ENCODE assay signal across 8 cellular contexts in the genomic region with DNA sequence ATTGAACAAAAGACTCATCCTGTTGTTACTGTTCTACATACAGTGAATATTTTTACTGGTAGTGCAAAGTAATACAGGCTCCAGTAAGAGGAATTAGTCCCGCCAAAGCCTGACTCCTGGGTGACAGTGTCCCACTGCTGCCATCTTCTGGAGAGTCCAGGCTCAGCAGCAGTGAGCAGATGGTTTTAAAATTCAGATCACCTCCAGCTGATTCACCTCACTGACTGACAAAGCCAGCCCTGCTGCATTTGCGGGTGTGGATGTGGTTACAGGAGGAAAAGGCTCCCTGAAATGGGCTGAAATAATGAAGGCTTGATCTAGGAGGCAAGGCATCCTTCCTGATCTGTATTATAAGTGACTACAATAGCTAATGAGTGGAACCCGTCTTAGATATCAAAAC. TPM values are rescaled to one million over a fixed set of nuclear protein-coding genes. Genes with fewer than 3 reads are reported as not detected.
DNase-seq lines count a peak whose midpoint lies in the region; ATAC-seq and TF ChIP-seq lines count a peak whose summit lies in the region.

No MANE protein-coding gene starts in this region.

- CTCF ChIA-PET in WTC11 (lab: Charles Lee), result interaction anchor here (0.6 to 3.2 kb wide), 36 partner anchors 11 to 1099 kb away, joined by 3 to 37 read pairs (median 3); a partner anchor contains a TSS

- peaks cover 50% of the 10 kb centered on the region for H3K4me1 Mint-ChIP-seq in WTC11

- H3K4me3 Mint-ChIP-seq in WTC11, result no peak overlapping the region

- peaks cover 14% of the 10 kb centered on the region for H3K27me3 Mint-ChIP-seq in WTC11 (ENCODE audit: low read depth)

- no peaks in the 10 kb centered on the region for H3K36me3 Mint-ChIP-seq in WTC11

- TF ChIP-seq CTCF in WTC11 (IDR thresholded peaks at IDR 0.05), result peak; percentile 73

- peak; percentile 67 for ATAC-seq in HG02938 (IDR thresholded peaks at IDR 0.05; ENCODE audit: unreplicated experiment)
- ATAC-seq in WTC11, result peak; percentile 87

- POLR2A ChIA-PET in WTC11 (lab: Charles Lee), result no interaction called here

- no peak overlapping the region for H3K27ac Mint-ChIP-seq in WTC11

- DNase-seq in NCI-H187 (lab: John Stamatoyannopoulos, UW), result peak; percentile 6 to 24
- DNase-seq in NCI-H187 treated with DMSO at 0.1 percent for 48 hours (lab: John Stamatoyannopoulos, UW), result no peak
- DNase-seq in NCI-H2227 treated with DMSO at 0.1 percent for 48 hours (lab: John Stamatoyannopoulos, UW), result peak; percentile 61
- peak; percentile 88 for DNase-seq in WTC11 (ENCODE audit: low spot score)
- peak; percentile 51 to 89 for DNase-seq in cerebellar nuclear complex (lab: John Stamatoyannopoulos, UW)
- DNase-seq in kidney tubule cell (ENCODE audit: low spot score), result peak; percentile 88
- peak; percentile 57 for DNase-seq in stimulated activated CD4-positive, alpha-beta T cell treated with anti-CD3 and anti-CD28 coated beads, Interleukin-4, amount 100 ng/mL, for 24 hours

- H3K9me3 Mint-ChIP-seq in WTC11, result no peaks in the 10 kb centered on the region

TF ChIP-seq in WTC11, 78 proteins besides CTCF, POLR2A, EP300 and RAD21:
- no peak for TF ChIP-seq ZNF263 (CRISPR knock-in tag; IDR thresholded peaks at IDR 0.05; ENCODE audit: low read depth)
- no peak for TF ChIP-seq ZNF232 (CRISPR knock-in tag; IDR thresholded peaks at IDR 0.05)
- TF ChIP-seq NR3C1 (CRISPR knock-in tag; conservative IDR thresholded peaks at IDR 0.05; ENCODE audit: low read depth), result no peak
- TF ChIP-seq NFYB (CRISPR knock-in tag; conservative IDR thresholded peaks at IDR 0.05; ENCODE audit: low read depth), result no peak
- TF ChIP-seq SMAD3 (CRISPR knock-in tag; IDR thresholded peaks at IDR 0.05; ENCODE audit: borderline replicate concordance), result no peak
- TF ChIP-seq, protein P1, sequence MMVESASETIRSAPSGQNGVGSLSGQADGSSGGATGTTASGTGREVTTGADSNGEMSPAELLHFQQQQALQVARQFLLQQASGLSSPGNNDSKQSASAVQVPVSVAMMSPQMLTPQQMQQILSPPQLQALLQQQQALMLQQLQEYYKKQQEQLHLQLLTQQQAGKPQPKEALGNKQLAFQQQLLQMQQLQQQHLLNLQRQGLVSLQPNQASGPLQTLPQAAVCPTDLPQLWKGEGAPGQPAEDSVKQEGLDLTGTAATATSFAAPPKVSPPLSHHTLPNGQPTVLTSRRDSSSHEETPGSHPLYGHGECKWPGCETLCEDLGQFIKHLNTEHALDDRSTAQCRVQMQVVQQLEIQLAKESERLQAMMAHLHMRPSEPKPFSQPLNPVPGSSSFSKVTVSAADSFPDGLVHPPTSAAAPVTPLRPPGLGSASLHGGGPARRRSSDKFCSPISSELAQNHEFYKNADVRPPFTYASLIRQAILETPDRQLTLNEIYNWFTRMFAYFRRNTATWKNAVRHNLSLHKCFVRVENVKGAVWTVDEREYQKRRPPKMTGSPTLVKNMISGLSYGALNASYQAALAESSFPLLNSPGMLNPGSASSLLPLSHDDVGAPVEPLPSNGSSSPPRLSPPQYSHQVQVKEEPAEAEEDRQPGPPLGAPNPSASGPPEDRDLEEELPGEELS (CRISPR knock-in tag; IDR thresholded peaks at IDR 0.05), result no peak
- TF ChIP-seq ZNF396 (CRISPR knock-in tag; IDR thresholded peaks at IDR 0.05; ENCODE audit: borderline replicate concordance), result no peak
- TF ChIP-seq, protein P2, sequence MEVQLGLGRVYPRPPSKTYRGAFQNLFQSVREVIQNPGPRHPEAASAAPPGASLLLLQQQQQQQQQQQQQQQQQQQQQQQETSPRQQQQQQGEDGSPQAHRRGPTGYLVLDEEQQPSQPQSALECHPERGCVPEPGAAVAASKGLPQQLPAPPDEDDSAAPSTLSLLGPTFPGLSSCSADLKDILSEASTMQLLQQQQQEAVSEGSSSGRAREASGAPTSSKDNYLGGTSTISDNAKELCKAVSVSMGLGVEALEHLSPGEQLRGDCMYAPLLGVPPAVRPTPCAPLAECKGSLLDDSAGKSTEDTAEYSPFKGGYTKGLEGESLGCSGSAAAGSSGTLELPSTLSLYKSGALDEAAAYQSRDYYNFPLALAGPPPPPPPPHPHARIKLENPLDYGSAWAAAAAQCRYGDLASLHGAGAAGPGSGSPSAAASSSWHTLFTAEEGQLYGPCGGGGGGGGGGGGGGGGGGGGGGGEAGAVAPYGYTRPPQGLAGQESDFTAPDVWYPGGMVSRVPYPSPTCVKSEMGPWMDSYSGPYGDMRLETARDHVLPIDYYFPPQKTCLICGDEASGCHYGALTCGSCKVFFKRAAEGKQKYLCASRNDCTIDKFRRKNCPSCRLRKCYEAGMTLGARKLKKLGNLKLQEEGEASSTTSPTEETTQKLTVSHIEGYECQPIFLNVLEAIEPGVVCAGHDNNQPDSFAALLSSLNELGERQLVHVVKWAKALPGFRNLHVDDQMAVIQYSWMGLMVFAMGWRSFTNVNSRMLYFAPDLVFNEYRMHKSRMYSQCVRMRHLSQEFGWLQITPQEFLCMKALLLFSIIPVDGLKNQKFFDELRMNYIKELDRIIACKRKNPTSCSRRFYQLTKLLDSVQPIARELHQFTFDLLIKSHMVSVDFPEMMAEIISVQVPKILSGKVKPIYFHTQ (CRISPR knock-in tag; IDR thresholded peaks at IDR 0.05), result no peak
- TF ChIP-seq, protein P3, sequence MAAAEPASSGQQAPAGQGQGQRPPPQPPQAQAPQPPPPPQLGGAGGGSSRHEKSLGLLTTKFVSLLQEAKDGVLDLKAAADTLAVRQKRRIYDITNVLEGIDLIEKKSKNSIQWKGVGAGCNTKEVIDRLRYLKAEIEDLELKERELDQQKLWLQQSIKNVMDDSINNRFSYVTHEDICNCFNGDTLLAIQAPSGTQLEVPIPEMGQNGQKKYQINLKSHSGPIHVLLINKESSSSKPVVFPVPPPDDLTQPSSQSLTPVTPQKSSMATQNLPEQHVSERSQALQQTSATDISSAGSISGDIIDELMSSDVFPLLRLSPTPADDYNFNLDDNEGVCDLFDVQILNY (CRISPR knock-in tag; IDR thresholded peaks at IDR 0.05), result no peak
- TF ChIP-seq, protein P4, sequence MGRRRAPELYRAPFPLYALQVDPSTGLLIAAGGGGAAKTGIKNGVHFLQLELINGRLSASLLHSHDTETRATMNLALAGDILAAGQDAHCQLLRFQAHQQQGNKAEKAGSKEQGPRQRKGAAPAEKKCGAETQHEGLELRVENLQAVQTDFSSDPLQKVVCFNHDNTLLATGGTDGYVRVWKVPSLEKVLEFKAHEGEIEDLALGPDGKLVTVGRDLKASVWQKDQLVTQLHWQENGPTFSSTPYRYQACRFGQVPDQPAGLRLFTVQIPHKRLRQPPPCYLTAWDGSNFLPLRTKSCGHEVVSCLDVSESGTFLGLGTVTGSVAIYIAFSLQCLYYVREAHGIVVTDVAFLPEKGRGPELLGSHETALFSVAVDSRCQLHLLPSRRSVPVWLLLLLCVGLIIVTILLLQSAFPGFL (CRISPR knock-in tag; IDR thresholded peaks at IDR 0.05; ENCODE audit: borderline replicate concordance), result no peak
- no peak for TF ChIP-seq CBFB (CRISPR knock-in tag; IDR thresholded peaks at IDR 0.05; ENCODE audit: low read depth)
- TF ChIP-seq, protein P5, sequence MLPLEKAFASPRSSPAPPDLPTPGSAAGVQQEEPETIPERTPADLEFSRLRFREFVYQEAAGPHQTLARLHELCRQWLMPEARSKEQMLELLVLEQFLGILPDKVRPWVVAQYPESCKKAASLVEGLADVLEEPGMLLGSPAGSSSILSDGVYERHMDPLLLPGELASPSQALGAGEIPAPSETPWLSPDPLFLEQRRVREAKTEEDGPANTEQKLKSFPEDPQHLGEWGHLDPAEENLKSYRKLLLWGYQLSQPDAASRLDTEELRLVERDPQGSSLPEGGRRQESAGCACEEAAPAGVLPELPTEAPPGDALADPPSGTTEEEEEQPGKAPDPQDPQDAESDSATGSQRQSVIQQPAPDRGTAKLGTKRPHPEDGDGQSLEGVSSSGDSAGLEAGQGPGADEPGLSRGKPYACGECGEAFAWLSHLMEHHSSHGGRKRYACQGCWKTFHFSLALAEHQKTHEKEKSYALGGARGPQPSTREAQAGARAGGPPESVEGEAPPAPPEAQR (CRISPR knock-in tag; IDR thresholded peaks at IDR 0.05), result no peak
- TF ChIP-seq, protein P6, sequence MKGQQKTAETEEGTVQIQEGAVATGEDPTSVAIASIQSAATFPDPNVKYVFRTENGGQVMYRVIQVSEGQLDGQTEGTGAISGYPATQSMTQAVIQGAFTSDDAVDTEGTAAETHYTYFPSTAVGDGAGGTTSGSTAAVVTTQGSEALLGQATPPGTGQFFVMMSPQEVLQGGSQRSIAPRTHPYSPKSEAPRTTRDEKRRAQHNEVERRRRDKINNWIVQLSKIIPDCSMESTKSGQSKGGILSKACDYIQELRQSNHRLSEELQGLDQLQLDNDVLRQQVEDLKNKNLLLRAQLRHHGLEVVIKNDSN (CRISPR knock-in tag; IDR thresholded peaks at IDR 0.05), result no peak
- TF ChIP-seq, protein P7, sequence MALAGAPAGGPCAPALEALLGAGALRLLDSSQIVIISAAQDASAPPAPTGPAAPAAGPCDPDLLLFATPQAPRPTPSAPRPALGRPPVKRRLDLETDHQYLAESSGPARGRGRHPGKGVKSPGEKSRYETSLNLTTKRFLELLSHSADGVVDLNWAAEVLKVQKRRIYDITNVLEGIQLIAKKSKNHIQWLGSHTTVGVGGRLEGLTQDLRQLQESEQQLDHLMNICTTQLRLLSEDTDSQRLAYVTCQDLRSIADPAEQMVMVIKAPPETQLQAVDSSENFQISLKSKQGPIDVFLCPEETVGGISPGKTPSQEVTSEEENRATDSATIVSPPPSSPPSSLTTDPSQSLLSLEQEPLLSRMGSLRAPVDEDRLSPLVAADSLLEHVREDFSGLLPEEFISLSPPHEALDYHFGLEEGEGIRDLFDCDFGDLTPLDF (CRISPR knock-in tag; IDR thresholded peaks at IDR 0.05), result no peak
- TF ChIP-seq IRF2 (CRISPR knock-in tag; IDR thresholded peaks at IDR 0.05; ENCODE audit: borderline replicate concordance, low read depth), result no peak
- no peak for TF ChIP-seq FOXK1 (CRISPR knock-in tag; IDR thresholded peaks at IDR 0.05)
- TF ChIP-seq, protein P8, sequence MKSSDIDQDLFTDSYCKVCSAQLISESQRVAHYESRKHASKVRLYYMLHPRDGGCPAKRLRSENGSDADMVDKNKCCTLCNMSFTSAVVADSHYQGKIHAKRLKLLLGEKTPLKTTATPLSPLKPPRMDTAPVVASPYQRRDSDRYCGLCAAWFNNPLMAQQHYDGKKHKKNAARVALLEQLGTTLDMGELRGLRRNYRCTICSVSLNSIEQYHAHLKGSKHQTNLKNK (CRISPR knock-in tag; IDR thresholded peaks at IDR 0.05), result no peak
TF ChIP-seq in WTC11: peak in this region for 0.

RNA-seq across cellular contexts. Expression of a gene that starts 18.3 kb away (rescaled TPM):
- 0.35 to 0.39 TPM (median 0.39 TPM) in 3 replicates for total RNA-seq in WTC11 (2021)

RNA-seq across cellular contexts. Expression of a gene that starts 57.9 kb away (rescaled TPM):
- 0.18 to 0.48 TPM (median 0.27 TPM) in 3 replicates for total RNA-seq in WTC11 (2021)
